1 cellular context compared by ENCODE assay signal in genomic region chr1:43275826-43276620, GRCh38.
TF ChIP-seq lines count a peak whose summit lies in the region.

No MANE protein-coding gene starts in this region.

TF ChIP-seq in IMR-90, 13 proteins besides CTCF, POLR2A, EP300 and RAD21 (continued from another document):
- TF ChIP-seq USF2 (IDR thresholded peaks at IDR 0.05; ENCODE audit: low read depth, low read length) (no peak), MXI1 (IDR thresholded peaks at IDR 0.05; ENCODE audit: borderline replicate concordance, low read depth, low read length) (no peak), MAZ (IDR thresholded peaks at IDR 0.05; ENCODE audit: borderline replicate concordance, low read depth, low read length) (no peak), SMC3 (IDR thresholded peaks at IDR 0.05; ENCODE audit: low read depth, low read length) (no peak), BHLHE40 (IDR thresholded peaks at IDR 0.05; ENCODE audit: low read depth, low read length) (no peak), FOS (IDR thresholded peaks at IDR 0.05; ENCODE audit: low read depth, low read length) (no peak), CEBPB (IDR thresholded peaks at IDR 0.05; ENCODE audit: low read depth, low read length) (no peak), CHD1 (IDR thresholded peaks at IDR 0.05; ENCODE audit: low read depth, low read length) (no peak), RFX5 (IDR thresholded peaks at IDR 0.05; ENCODE audit: low read depth, low read length) (no peak), MAFK (IDR thresholded peaks at IDR 0.05; ENCODE audit: low read depth, low read length) (no peak), RCOR1 (IDR thresholded peaks at IDR 0.05; ENCODE audit: insufficient replicate concordance, low read length) (no peak)
